ENCODE assay signal across 1 cellular context in the genomic region with DNA sequence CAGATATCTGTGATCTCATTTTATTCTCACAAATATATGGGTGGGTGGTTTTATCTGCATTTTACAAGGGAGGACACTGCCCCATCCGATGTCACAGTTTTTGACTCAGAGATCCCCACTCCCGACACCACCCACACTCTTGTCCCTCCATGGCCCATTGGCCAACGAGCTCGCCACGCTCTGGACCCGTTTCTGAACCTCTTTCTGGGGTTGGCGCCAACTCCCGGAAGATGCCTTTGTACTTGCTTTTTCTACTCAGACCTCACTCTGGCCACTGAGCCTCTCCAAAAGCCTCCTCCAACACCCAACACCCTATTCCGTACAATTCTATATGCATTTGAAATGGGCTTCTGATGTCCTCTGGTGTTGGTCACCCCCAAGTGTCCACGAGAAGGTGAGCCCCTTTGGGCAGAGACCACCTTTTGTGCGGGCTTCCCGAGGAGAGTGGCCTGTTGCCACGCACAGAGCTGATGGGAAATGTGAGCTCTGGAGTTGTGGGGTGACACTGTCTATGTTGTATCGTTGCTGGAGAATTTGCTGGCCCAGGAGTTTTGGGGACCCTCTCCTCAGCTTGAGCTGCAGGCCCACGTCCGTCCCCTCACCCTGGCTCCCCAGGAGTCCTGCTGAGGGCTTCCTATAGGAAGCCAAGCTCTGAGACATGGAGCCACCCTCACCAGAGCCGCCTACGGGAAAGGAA.
TF ChIP-seq lines count a peak whose summit lies in the region.

No MANE protein-coding gene starts in this region.

TF ChIP-seq in H1, 55 proteins besides CTCF, POLR2A, EP300 and RAD21:
- TF ChIP-seq KDM5A (IDR thresholded peaks at IDR 0.05; ENCODE audit: low read length) = no peak
- no peak for TF ChIP-seq SP2 (IDR thresholded peaks at IDR 0.05; ENCODE audit: low read length)
- TF ChIP-seq, protein P1, sequence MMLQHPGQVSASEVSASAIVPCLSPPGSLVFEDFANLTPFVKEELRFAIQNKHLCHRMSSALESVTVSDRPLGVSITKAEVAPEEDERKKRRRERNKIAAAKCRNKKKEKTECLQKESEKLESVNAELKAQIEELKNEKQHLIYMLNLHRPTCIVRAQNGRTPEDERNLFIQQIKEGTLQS (IDR thresholded peaks at IDR 0.05; ENCODE audit: insufficient read depth, low read depth, low read length) = no peak
- TF ChIP-seq, protein P2, sequence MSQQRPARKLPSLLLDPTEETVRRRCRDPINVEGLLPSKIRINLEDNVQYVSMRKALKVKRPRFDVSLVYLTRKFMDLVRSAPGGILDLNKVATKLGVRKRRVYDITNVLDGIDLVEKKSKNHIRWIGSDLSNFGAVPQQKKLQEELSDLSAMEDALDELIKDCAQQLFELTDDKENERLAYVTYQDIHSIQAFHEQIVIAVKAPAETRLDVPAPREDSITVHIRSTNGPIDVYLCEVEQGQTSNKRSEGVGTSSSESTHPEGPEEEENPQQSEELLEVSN (IDR thresholded peaks at IDR 0.05) = no peak
- no peak for TF ChIP-seq CHD2 (IDR thresholded peaks at IDR 0.05; ENCODE audit: low read length)
- no peak for TF ChIP-seq RNF2 (IDR thresholded peaks at IDR 0.05; ENCODE audit: borderline replicate concordance, low read depth, low read length, missing control alignments, poor library complexity, severe bottlenecking)
- no peak for TF ChIP-seq KDM1A (IDR thresholded peaks at IDR 0.05; ENCODE audit: borderline replicate concordance, low read length)
- no peak for TF ChIP-seq TBP (IDR thresholded peaks at IDR 0.05; ENCODE audit: low read depth, low read length)
- TF ChIP-seq TAF7 (optimal IDR thresholded peaks at IDR 0.05; ENCODE audit: borderline replicate concordance, low read depth, low read length) = no peak
